ENCODE assay signal across 23 cellular contexts in the genomic region with DNA sequence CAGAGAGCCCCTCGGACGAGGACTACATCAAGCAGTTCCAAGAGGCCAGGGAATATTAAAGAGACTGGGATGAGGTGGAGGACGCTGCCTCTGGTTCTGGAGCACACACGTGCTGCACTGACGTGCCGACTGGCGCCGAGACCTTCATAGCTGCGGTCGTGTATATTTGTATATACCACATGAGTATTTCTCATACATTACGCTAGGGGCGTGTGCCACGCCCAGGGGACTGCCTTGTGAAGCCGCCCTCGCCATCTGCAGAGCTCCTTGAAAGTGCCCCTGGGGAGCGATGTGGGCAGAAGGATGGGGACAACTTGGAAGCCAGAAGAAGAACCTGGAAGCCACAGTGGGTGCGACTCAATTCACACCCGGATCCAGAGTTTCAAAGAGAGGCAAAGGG.
DNase-seq lines count a peak whose midpoint lies in the region; ATAC-seq and TF ChIP-seq lines count a peak whose summit lies in the region.
"Had no signal": no experiment of that assay in that cellular context is flagged by ENCODE, and none has a peak within 500 bp of the region (broad histone marks: within the 10 kb centered on the region; RNA-seq: fewer than 3 reads in every experiment).

No MANE protein-coding gene starts in this region.

- no peak for ATAC-seq in activated CD8-positive, alpha-beta memory T cell treated with anti-CD3 and anti-CD28 coated beads, Interleukin-2, amount 10 ng/mL, durations not matched to agents 7 days and 5 days
- no peak for ATAC-seq in mucosa of descending colon
- ATAC-seq: PC-3 had no signal

- TF ChIP-seq CTCF in LNCaP clone FGC (IDR thresholded peaks at IDR 0.05; ENCODE audit: control insufficient read depth, extremely low read depth, insufficient read depth) = 0 out of 2 replicates have a peak, but pooled peaks have one; percentile 9
- TF ChIP-seq CTCF in testis (IDR thresholded peaks at IDR 0.05) = no peak
- TF ChIP-seq CTCF in GM20000 (IDR thresholded peaks at IDR 0.05; ENCODE audit: extremely low read depth, missing control alignments) = no peak
- TF ChIP-seq CTCF in mucosa of descending colon (IDR thresholded peaks at IDR 0.05) = no peak

- no peak for DNase-seq in activated CD8-positive, alpha-beta memory T cell treated with anti-CD3 and anti-CD28 coated beads, Interleukin-2, amount 10 ng/mL, durations not matched to agents 7 days and 5 days
- no peak for DNase-seq in activated CD8-positive, alpha-beta memory T cell treated with anti-CD3 and anti-CD28 coated beads for 24 hours
- DNase-seq in LNCaP clone FGC (ENCODE audit: low read depth) = no peak
- peak; percentile 20 for DNase-seq in RPMI8226
- DNase-seq in testis = no peak
- no peak for DNase-seq in GM20000 (ENCODE audit: low spot score)
- DNase-seq in mucosa of descending colon = no peak
- DNase-seq in stimulated activated naive CD4-positive, alpha-beta T cell treated with Interleukin-2 at 50 U/mL for 16 hours (lab: John Stamatoyannopoulos, UW) = no peak
- DNase-seq: C1 segment of cervical spinal cord, Calu3, GOT3, HCEC 1CT, MM.1S, NCI-H1092, NCI-H1417 treated with DMSO at 0.1 percent for 48 hours, NCI-H1694 treated with DMSO at 0.1 percent for 48 hours, NCI-H2081, NCI-H345, NCI-H510A treated with DMSO at 0.1 percent for 48 hours, NCI-H774, PC-3, Right ventricle myocardium superior had no signal

- H3K36me3 Mint-ChIP-seq in activated CD8-positive, alpha-beta memory T cell treated with anti-CD3 and anti-CD28 coated beads, Interleukin-2, amount 10 ng/mL, durations not matched to agents 7 days and 5 days = no peaks in the 10 kb centered on the region

- H3K27ac Mint-ChIP-seq in activated CD8-positive, alpha-beta memory T cell treated with anti-CD3 and anti-CD28 coated beads, Interleukin-2, amount 10 ng/mL, durations not matched to agents 7 days and 5 days = peak overlapping the region; percentile 44

- H3K36me3 ChIP-seq in testis (ENCODE audit: low read depth, missing control alignments) (no peaks in the 10 kb centered on the region), mucosa of descending colon (ENCODE audit: low read depth) (no peaks in the 10 kb centered on the region)
- H3K36me3 ChIP-seq: SJSA1 had no signal

- intact Hi-C loops in testis (cut with DNase I; ENCODE audit: low total_unique reads) (no loop called here), mucosa of descending colon (cut with DNase I, micrococcal nuclease) (no loop called here)

- H3K4me1 Mint-ChIP-seq in activated CD8-positive, alpha-beta memory T cell treated with anti-CD3 and anti-CD28 coated beads, Interleukin-2, amount 10 ng/mL, durations not matched to agents 7 days and 5 days = no peaks in the 10 kb centered on the region

- CTCF ChIA-PET in activated CD8-positive, alpha-beta memory T cell treated with anti-CD3 and anti-CD28 coated beads, Interleukin-2, amount 10 ng/mL, durations not matched to agents 7 days and 5 days (lab: Charles Lee) = no interaction called here

- H3K9me3 ChIP-seq in testis (no peaks in the 10 kb centered on the region), mucosa of descending colon (no peaks in the 10 kb centered on the region)
- H3K9me3 ChIP-seq: SJSA1 had no signal

- no peaks in the 10 kb centered on the region for H3K27me3 ChIP-seq in testis
- H3K27me3 ChIP-seq: SJSA1 had no signal

- WGBS in testis, 2 donors = 66 to 79% methylated on average over 18 of the region's 18 CpGs

- TF ChIP-seq POLR2A in testis (IDR thresholded peaks at IDR 0.05) = no peak

- no peak overlapping the region for H3K27ac ChIP-seq in testis
- H3K27ac ChIP-seq: SJSA1 had no signal

- H3K4me3 ChIP-seq in LNCaP clone FGC (ENCODE audit: low read depth, low read length) = no peak overlapping the region
- H3K4me3 ChIP-seq in testis = peak overlapping the region; percentile 12 to 31
- no peak overlapping the region for H3K4me3 ChIP-seq in mucosa of descending colon
- H3K4me3 ChIP-seq: SJSA1 had no signal

- H3K4me1 ChIP-seq in testis = no peaks in the 10 kb centered on the region
- no peaks in the 10 kb centered on the region for H3K4me1 ChIP-seq in mucosa of descending colon (ENCODE audit: low read depth)
- H3K4me1 ChIP-seq: SJSA1 had no signal

- H3K4me3 Mint-ChIP-seq in activated CD8-positive, alpha-beta memory T cell treated with anti-CD3 and anti-CD28 coated beads, Interleukin-2, amount 10 ng/mL, durations not matched to agents 7 days and 5 days = no peak overlapping the region

- H3K9me3 Mint-ChIP-seq in activated CD8-positive, alpha-beta memory T cell treated with anti-CD3 and anti-CD28 coated beads, Interleukin-2, amount 10 ng/mL, durations not matched to agents 7 days and 5 days (ENCODE audit: low read depth) = no peaks in the 10 kb centered on the region

- H3K27me3 Mint-ChIP-seq in activated CD8-positive, alpha-beta memory T cell treated with anti-CD3 and anti-CD28 coated beads, Interleukin-2, amount 10 ng/mL, durations not matched to agents 7 days and 5 days = no peaks in the 10 kb centered on the region

Comparison
In these comparisons a context has a peak if more than half of its experiments do, and no peak if none do; other contexts are left out.
1. H3K4me3 ChIP-seq: peak in testis (2 of 2); none in LNCaP clone FGC (single experiment) and mucosa of descending colon (single experiment).